Comparison of ENCODE assay signal across 8 cellular contexts in genomic region chr3:182795383-182795782, GRCh38. TPM values are rescaled to one million over a fixed set of nuclear protein-coding genes. Genes with fewer than 3 reads are reported as not detected.
DNase-seq lines count a peak whose midpoint lies in the region; ATAC-seq and TF ChIP-seq lines count a peak whose summit lies in the region.

No MANE protein-coding gene starts in this region.

- WGBS in esophagus muscularis mucosa: 28% methylated on average over 3 of the region's 3 CpGs

- H3K27me3 ChIP-seq in HL-60 (ENCODE audit: insufficient read depth, poor library complexity, severe bottlenecking) (no peaks in the 10 kb centered on the region), esophagus muscularis mucosa (peaks cover 0 to 2% (median 0%) of the 10 kb centered on the region in 4 donors)

- H3K9me3 ChIP-seq in esophagus muscularis mucosa: no peaks in the 10 kb centered on the region

- peak; percentile 21 for ATAC-seq in GM18868 (IDR thresholded peaks at IDR 0.05; ENCODE audit: unreplicated experiment)

- TF ChIP-seq EP300 in esophagus muscularis mucosa (IDR thresholded peaks at IDR 0.05): no peak

- TF ChIP-seq POLR2A in esophagus muscularis mucosa (IDR thresholded peaks at IDR 0.05; ENCODE audit: low read depth): no peak

- peaks cover 13 to 47% (median 40%) of the 10 kb centered on the region in 4 donors for H3K4me1 ChIP-seq in esophagus muscularis mucosa

- H3K36me3 ChIP-seq in esophagus muscularis mucosa: no peaks in the 10 kb centered on the region

- TF ChIP-seq CTCF in HL-60 (IDR thresholded peaks at IDR 0.05; ENCODE audit: insufficient read depth, low read length) (no peak), VCaP (conservative IDR thresholded peaks at IDR 0.05) (no peak), esophagus muscularis mucosa (IDR thresholded peaks at IDR 0.05) (no peak)

- H3K27ac ChIP-seq in HL-60 (replicated peaks) (peak overlapping the region; percentile 97), VCaP (peak overlapping the region; percentile 98), esophagus muscularis mucosa (replicated peaks in 1 of 4) (peak overlapping the region in 3 of 4 donors; percentile 96 to 97 (median 97))

- peak overlapping the region; percentile 60 for H3K4me3 ChIP-seq in HL-60 (replicated peaks; ENCODE audit: insufficient read depth, low read length)
- H3K4me3 ChIP-seq in esophagus muscularis mucosa: peak overlapping the region; percentile 80 to 96 (median 94)
- peak overlapping the region; percentile 76 for H3K4me3 ChIP-seq in skeletal muscle cell (ENCODE audit: low read depth, low read length)

- DNase-seq in AML-193 (lab: John Stamatoyannopoulos, UW) (peak; percentile 72 to 80), HL-60 (ENCODE audit: low read depth in 1 of 2, low spot score in 1 of 2) (peak in 1 of 2 experiments; percentile 45), esophagus muscularis mucosa (ENCODE audit: extremely low spot score) (no peak), skeletal muscle cell (ENCODE audit: low read depth) (no peak), islet precursor cell (no peak), COLO668 (lab: John Stamatoyannopoulos, UW; ENCODE audit: unreplicated experiment) (no peak)

- intact Hi-C loops in esophagus muscularis mucosa (cut with DNase I): no loop called here

RNA-seq across cellular contexts. Expression of gene ATP11B, which starts 2.1 kb away (rescaled TPM):
- 10 to 100 TPM; 45.8 to 61.3 (median 49.4) TPM for total RNA-seq in esophagus muscularis mucosa

Comparison
In these comparisons a context has a peak if more than half of its experiments do, and no peak if none do; other contexts are left out.
1. DNase-seq: peak in AML-193 (2 of 2); none in esophagus muscularis mucosa (single experiment), skeletal muscle cell (single experiment), islet precursor cell (single experiment) and COLO668 (single experiment).
2. Peak in every context shown above with its lines, with median percentiles within 50 percentile points of each other: H3K27ac ChIP-seq and H3K4me3 ChIP-seq.